Comparison of ENCODE assay signal across 1 cellular context in genomic region chr14:20630340-20631022, GRCh38.
TF ChIP-seq lines count a peak whose summit lies in the region.

No MANE protein-coding gene starts in this region.

TF ChIP-seq in H1, 55 proteins besides CTCF, POLR2A, EP300 and RAD21:
- peak; percentile 100 for TF ChIP-seq TBP (IDR thresholded peaks at IDR 0.05; ENCODE audit: low read depth, low read length)
- TF ChIP-seq ASH2L (IDR thresholded peaks at IDR 0.05; ENCODE audit: low read length): peak; percentile 93
- peak; percentile 67 for TF ChIP-seq TAF7 (optimal IDR thresholded peaks at IDR 0.05; ENCODE audit: borderline replicate concordance, low read depth, low read length)
- TF ChIP-seq POU5F1 (IDR thresholded peaks at IDR 0.05; ENCODE audit: low read depth, low read length): peak; percentile 47; the same call in 1 of the 2 replicates
- TF ChIP-seq HDAC2 (IDR thresholded peaks at IDR 0.05; ENCODE audit: borderline replicate concordance in 1 of 2, low read depth in 2 of 2, low read length in 2 of 2): no peak
- peak; percentile 39; the same call in 1 of the 2 replicates for TF ChIP-seq TEAD4 (IDR thresholded peaks at IDR 0.05; ENCODE audit: low read depth, low read length)
- TF ChIP-seq SIN3A (conservative IDR thresholded peaks at IDR 0.05 in 1 of 2, IDR thresholded peaks at IDR 0.05 in 1 of 2; ENCODE audit: low read depth in 1 of 2, low read length in 2 of 2): peak; percentile 49 to 56; a peak in 2 of 4 replicates
- 0 out of 2 replicates have a peak, but pooled peaks have one; percentile 31 for TF ChIP-seq TCF12 (IDR thresholded peaks at IDR 0.05; ENCODE audit: low read depth, low read length)
- TF ChIP-seq MAX (IDR thresholded peaks at IDR 0.05): no peak
- peak; percentile 79; the same call in 1 of the 2 replicates for TF ChIP-seq RBBP5 (IDR thresholded peaks at IDR 0.05; ENCODE audit: borderline replicate concordance, low read depth, low read length)
- TF ChIP-seq PHF8 (conservative IDR thresholded peaks at IDR 0.05; ENCODE audit: low read depth, low read length): no peak
